11 cellular contexts compared by ENCODE assay signal in the genomic region with DNA sequence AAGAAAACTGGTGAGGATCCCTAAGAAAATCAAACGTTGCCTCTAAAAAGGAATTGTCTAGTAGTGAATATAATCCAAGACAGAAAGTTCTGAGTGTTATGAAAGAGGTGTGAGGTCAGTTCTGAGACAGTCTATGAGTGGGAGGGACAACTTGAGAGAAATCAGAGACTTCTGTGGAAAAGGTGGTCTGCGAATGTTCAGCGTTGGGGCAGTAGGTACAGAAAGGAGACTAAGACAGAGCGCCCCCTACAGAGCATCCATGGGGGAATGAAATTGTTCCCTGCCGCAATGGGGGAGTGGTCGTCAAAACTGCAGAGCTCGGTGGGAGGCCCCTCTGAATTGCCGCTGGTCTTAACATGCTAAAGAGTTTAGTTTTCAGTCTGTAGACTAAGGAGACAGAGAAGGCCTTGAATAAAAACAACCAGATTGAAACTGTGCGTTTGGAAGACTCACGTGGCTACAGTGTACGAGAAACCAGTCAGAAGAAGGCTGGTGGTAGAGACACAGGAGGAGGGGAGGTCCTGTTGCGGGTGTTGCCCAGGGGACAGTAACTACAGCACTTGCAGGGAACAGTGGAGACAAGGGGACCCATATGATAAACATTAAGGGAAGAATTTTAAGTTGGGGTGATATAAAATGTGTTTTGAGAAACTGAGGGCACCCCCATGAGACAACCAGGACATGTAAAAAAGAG. TPM values are rescaled to one million over a fixed set of nuclear protein-coding genes. Genes with fewer than 3 reads are reported as not detected.
DNase-seq lines count a peak whose midpoint lies in the region; ATAC-seq and TF ChIP-seq lines count a peak whose summit lies in the region.
"Had no signal": no experiment of that assay in that cellular context is flagged by ENCODE, and none has a peak within 500 bp of the region (broad histone marks: within the 10 kb centered on the region; RNA-seq: fewer than 3 reads in every experiment).

No MANE protein-coding gene starts in this region.

- intact Hi-C loops in sciatic nerve (cut with DNase I) = no loop called here

- no peak overlapping the region for H3K4me2 ChIP-seq in OCI-LY1 (ENCODE audit: low read length)

- no peak overlapping the region for H3K27ac ChIP-seq in OCI-LY1 (ENCODE audit: low read depth, low read length, poor library complexity, severe bottlenecking)
- H3K27ac ChIP-seq: SJSA1 had no signal

- H3K27me3 ChIP-seq in OCI-LY1 (ENCODE audit: insufficient read depth, low read length) = no peaks in the 10 kb centered on the region
- H3K27me3 ChIP-seq: SJSA1 had no signal

- no peaks in the 10 kb centered on the region for H3F3A ChIP-seq in OCI-LY1 (ENCODE audit: insufficient read depth, low read length)

- H3K4me3 ChIP-seq in OCI-LY1 (ENCODE audit: low read depth, low read length, poor library complexity, severe bottlenecking) (no peak overlapping the region), fibroblast of pulmonary artery (replicated peaks; ENCODE audit: low read depth, low read length) (no peak overlapping the region)
- H3K4me3 ChIP-seq: SJSA1 had no signal

- no peaks in the 10 kb centered on the region for H3K36me3 ChIP-seq in OCI-LY1 (ENCODE audit: insufficient read depth, low read length)
- H3K36me3 ChIP-seq: SJSA1 had no signal

- H3K79me2 ChIP-seq in OCI-LY1 (ENCODE audit: insufficient read depth, low read length) = no peaks in the 10 kb centered on the region

- peak; percentile 66 for TF ChIP-seq CTCF in OCI-LY1 (IDR thresholded peaks at IDR 0.05; ENCODE audit: low read length)
- TF ChIP-seq CTCF in fibroblast of pulmonary artery (IDR thresholded peaks at IDR 0.05; ENCODE audit: low read length, missing control alignments) = peak; percentile 27

- no peak overlapping the region for H3K4me3 Mint-ChIP-seq in activated naive CD8-positive, alpha-beta T cell treated with anti-CD3 and anti-CD28 coated beads, Interleukin-2, amount 50 U/mL, for 24 hours
- H3K4me3 Mint-ChIP-seq in activated naive CD8-positive, alpha-beta T cell treated with anti-CD3 and anti-CD28 coated beads for 36 hours = no peak overlapping the region
- H3K4me3 Mint-ChIP-seq: activated CD8-positive, alpha-beta memory T cell treated with anti-CD3 and anti-CD28 coated beads, Interleukin-2, amount 10 ng/mL, durations not matched to agents 7 days and 5 days had no signal

- H3K27me3 Mint-ChIP-seq in activated naive CD8-positive, alpha-beta T cell treated with anti-CD3 and anti-CD28 coated beads, Interleukin-2, amount 50 U/mL, for 24 hours = no peaks in the 10 kb centered on the region
- H3K27me3 Mint-ChIP-seq in activated naive CD8-positive, alpha-beta T cell treated with anti-CD3 and anti-CD28 coated beads for 36 hours = no peaks in the 10 kb centered on the region
- H3K27me3 Mint-ChIP-seq: activated CD8-positive, alpha-beta memory T cell treated with anti-CD3 and anti-CD28 coated beads, Interleukin-2, amount 10 ng/mL, durations not matched to agents 7 days and 5 days had no signal

- H3K27ac Mint-ChIP-seq in activated naive CD8-positive, alpha-beta T cell treated with anti-CD3 and anti-CD28 coated beads, Interleukin-2, amount 50 U/mL, for 24 hours = no peak overlapping the region
- no peak overlapping the region for H3K27ac Mint-ChIP-seq in activated naive CD8-positive, alpha-beta T cell treated with anti-CD3 and anti-CD28 coated beads for 36 hours
- H3K27ac Mint-ChIP-seq: activated CD8-positive, alpha-beta memory T cell treated with anti-CD3 and anti-CD28 coated beads, Interleukin-2, amount 10 ng/mL, durations not matched to agents 7 days and 5 days had no signal

- H3K36me3 Mint-ChIP-seq in activated naive CD8-positive, alpha-beta T cell treated with anti-CD3 and anti-CD28 coated beads, Interleukin-2, amount 50 U/mL, for 24 hours (ENCODE audit: low read depth) = no peaks in the 10 kb centered on the region
- peaks cover 10% of the 10 kb centered on the region for H3K36me3 Mint-ChIP-seq in activated naive CD8-positive, alpha-beta T cell treated with anti-CD3 and anti-CD28 coated beads for 36 hours

- no peak overlapping the region for H2AFZ ChIP-seq in OCI-LY1 (ENCODE audit: low read length)

- H4K20me1 ChIP-seq in OCI-LY1 (ENCODE audit: insufficient read depth, low read length) = no peaks in the 10 kb centered on the region

- H3K4me1 Mint-ChIP-seq in activated naive CD8-positive, alpha-beta T cell treated with anti-CD3 and anti-CD28 coated beads, Interleukin-2, amount 50 U/mL, for 24 hours = peaks cover 37% of the 10 kb centered on the region
- H3K4me1 Mint-ChIP-seq in activated naive CD8-positive, alpha-beta T cell treated with anti-CD3 and anti-CD28 coated beads for 36 hours = peaks cover 36% of the 10 kb centered on the region

- peak; percentile 22 for DNase-seq in activated naive CD8-positive, alpha-beta T cell treated with anti-CD3 and anti-CD28 coated beads, Interleukin-2, amount 50 U/mL, for 24 hours
- no peak for DNase-seq in activated naive CD8-positive, alpha-beta T cell treated with anti-CD3 and anti-CD28 coated beads for 36 hours
- DNase-seq in fibroblast of pulmonary artery (ENCODE audit: low read depth) (peak; percentile 18), sciatic nerve (ENCODE audit: low spot score) (no peak), GDM1 (lab: John Stamatoyannopoulos, UW) (no peak)
- DNase-seq in stimulated activated CD4-positive, alpha-beta T cell treated with anti-CD3 and anti-CD28 coated beads, Interleukin-2, amount 100 ng/mL, for 48 hours = no peak
- DNase-seq: activated CD8-positive, alpha-beta memory T cell treated with anti-CD3 and anti-CD28 coated beads, Interleukin-2, amount 10 ng/mL, durations not matched to agents 7 days and 5 days; hippocampal formation had no signal

- no peak overlapping the region for H3K9ac ChIP-seq in OCI-LY1 (ENCODE audit: low read length)

- H3K4me1 ChIP-seq in OCI-LY1 (ENCODE audit: insufficient read depth, low read length, severe bottlenecking) = no peaks in the 10 kb centered on the region
- H3K4me1 ChIP-seq: SJSA1 had no signal

- H3K9me2 ChIP-seq in OCI-LY1 (ENCODE audit: low read depth, low read length) = no peaks in the 10 kb centered on the region

- H3K9me3 Mint-ChIP-seq in activated naive CD8-positive, alpha-beta T cell treated with anti-CD3 and anti-CD28 coated beads, Interleukin-2, amount 50 U/mL, for 24 hours = no peaks in the 10 kb centered on the region
- no peaks in the 10 kb centered on the region for H3K9me3 Mint-ChIP-seq in activated naive CD8-positive, alpha-beta T cell treated with anti-CD3 and anti-CD28 coated beads for 36 hours

- no peak for ATAC-seq in activated naive CD8-positive, alpha-beta T cell treated with anti-CD3 and anti-CD28 coated beads, Interleukin-2, amount 50 U/mL, for 24 hours
- ATAC-seq in sciatic nerve (peak; percentile 58), GM21390 (IDR thresholded peaks at IDR 0.05; ENCODE audit: unreplicated experiment) (no peak)
- ATAC-seq: activated CD8-positive, alpha-beta memory T cell treated with anti-CD3 and anti-CD28 coated beads, Interleukin-2, amount 10 ng/mL, durations not matched to agents 7 days and 5 days had no signal

- H3K9me3 ChIP-seq in OCI-LY1 (ENCODE audit: low read length) = no peaks in the 10 kb centered on the region
- H3K9me3 ChIP-seq: SJSA1 had no signal

RNA-seq across cellular contexts. Expression of a gene that starts 6.9 kb away (rescaled TPM):
- 10 to 100 TPM; 21.3 to 24.6 TPM for total RNA-seq in activated naive CD8-positive, alpha-beta T cell treated with anti-CD3 and anti-CD28 coated beads for 36 hours
- total RNA-seq in sciatic nerve = 9.5 TPM

Comparison
In these comparisons a context has a peak if more than half of its experiments do, and no peak if none do; other contexts are left out.
1. DNase-seq: peak in activated naive CD8-positive, alpha-beta T cell treated with anti-CD3 and anti-CD28 coated beads, Interleukin-2, amount 50 U/mL, for 24 hours (single experiment) and fibroblast of pulmonary artery (single experiment); none in activated naive CD8-positive, alpha-beta T cell treated with anti-CD3 and anti-CD28 coated beads for 36 hours (single experiment), sciatic nerve (single experiment), GDM1 (single experiment) and stimulated activated CD4-positive, alpha-beta T cell treated with anti-CD3 and anti-CD28 coated beads, Interleukin-2, amount 100 ng/mL, for 48 hours (0 of 2).